In genomic region chr14:68807148-68807600, GRCh38 we compare ENCODE assay signal across 8 cellular contexts. TPM values are rescaled to one million over a fixed set of nuclear protein-coding genes. Genes with fewer than 3 reads are reported as not detected.
DNase-seq lines count a peak whose midpoint lies in the region; ATAC-seq and TF ChIP-seq lines count a peak whose summit lies in the region.

No MANE protein-coding gene starts in this region.

- peaks cover 27% of the 10 kb centered on the region for H3K4me1 Mint-ChIP-seq in HFFc6 (ENCODE audit: low read depth)
- peaks cover 29% of the 10 kb centered on the region for H3K4me1 Mint-ChIP-seq in stimulated activated effector memory CD8-positive, alpha-beta T cell treated with anti-CD3 and anti-CD28 coated beads, Interleukin-12 subunit alpha, Interleukin-12 subunit beta, amount 100 ng/mL, for 72 hours
- peaks cover 21% of the 10 kb centered on the region for H3K4me1 Mint-ChIP-seq in GM23338

- no peak for TF ChIP-seq CTCF in HFFc6 (IDR thresholded peaks at IDR 0.05)
- TF ChIP-seq CTCF in adrenal gland (IDR thresholded peaks at IDR 0.05) = no peak
- no peak for TF ChIP-seq CTCF in GM23338 (conservative IDR thresholded peaks at IDR 0.05; ENCODE audit: low read depth in 2 of 2)

- peaks cover 0 to 15% of the 10 kb centered on the region in 2 donors for H3K4me1 ChIP-seq in adrenal gland (replicated peaks in 1 of 2)
- H3K4me1 ChIP-seq in GM23338 (ENCODE audit: insufficient read depth) = 0 out of 2 replicates have a peak, but pooled peaks cover 8% of the 10 kb centered on the region

- H4K20me1 ChIP-seq in GM23338 (replicated peaks; ENCODE audit: insufficient read depth) = no peaks in the 10 kb centered on the region

- no peaks in the 10 kb centered on the region for H3F3A ChIP-seq in GM23338 (replicated peaks; ENCODE audit: low read depth)

- H2AFZ ChIP-seq in GM23338 = no peak overlapping the region

- H3K27ac Mint-ChIP-seq in HFFc6 (peak overlapping the region; percentile 77), GM23338 (no peak overlapping the region)
- peak overlapping the region; percentile 58 for H3K27ac Mint-ChIP-seq in stimulated activated effector memory CD8-positive, alpha-beta T cell treated with anti-CD3 and anti-CD28 coated beads, Interleukin-12 subunit alpha, Interleukin-12 subunit beta, amount 100 ng/mL, for 72 hours

- H3K4me3 Mint-ChIP-seq in HFFc6 (peak overlapping the region; percentile 20; the same call in 1 of the 2 replicates), GM23338 (no peak overlapping the region)
- no peak overlapping the region for H3K4me3 Mint-ChIP-seq in stimulated activated effector memory CD8-positive, alpha-beta T cell treated with anti-CD3 and anti-CD28 coated beads, Interleukin-12 subunit alpha, Interleukin-12 subunit beta, amount 100 ng/mL, for 72 hours

- H3K27ac ChIP-seq in adrenal gland (peak overlapping the region in 4 of 5 donors; percentile 20 to 70 (median 46)), GM23338 (ENCODE audit: low read depth) (no peak overlapping the region)

- H3K4me3 ChIP-seq in adrenal gland (no peak overlapping the region), GM23338 (no peak overlapping the region)

- H3K27me3 ChIP-seq in adrenal gland = no peaks in the 10 kb centered on the region
- no peaks in the 10 kb centered on the region for H3K27me3 ChIP-seq in GM23338 (ENCODE audit: insufficient read depth)

- TF ChIP-seq POLR2A in adrenal gland (IDR thresholded peaks at IDR 0.05) (no peak), GM18505 (IDR thresholded peaks at IDR 0.05; ENCODE audit: borderline replicate concordance, extremely low read depth, insufficient read depth, insufficient read length) (no peak)

- H3K36me3 ChIP-seq in adrenal gland (replicated peaks in 1 of 2) = no peaks in the 10 kb centered on the region
- no peaks in the 10 kb centered on the region for H3K36me3 ChIP-seq in GM23338 (ENCODE audit: insufficient read depth)

- DNase-seq in AG08395 (ENCODE audit: low spot score) (peak; percentile 80), HFFc6 (no peak), adrenal gland (peak in 5 of 7 donors; percentile 31 to 66 (median 49)), iPS-NIHi7 (ENCODE audit: extremely low spot score) (peak; percentile 11), inferior parietal cortex (ENCODE audit: extremely low spot score) (no peak), GM23338 (ENCODE audit: low spot score) (no peak)
- no peak for DNase-seq in stimulated activated effector memory CD8-positive, alpha-beta T cell treated with anti-CD3 and anti-CD28 coated beads, Interleukin-12 subunit alpha, Interleukin-12 subunit beta, amount 100 ng/mL, for 72 hours (ENCODE audit: low spot score in 2 of 2)

- no peaks in the 10 kb centered on the region for H3K79me2 ChIP-seq in GM23338 (replicated peaks; ENCODE audit: insufficient read depth)

- intact Hi-C loops in adrenal gland (cut with DNase I) = no loop called here

- H3K27me3 Mint-ChIP-seq in HFFc6 (ENCODE audit: insufficient read depth) (no peaks in the 10 kb centered on the region; the same call in 1 of the 2 replicates), GM23338 (ENCODE audit: insufficient read depth, low read depth, poor library complexity) (peaks cover 8% of the 10 kb centered on the region)

- no peak overlapping the region for H3K4me2 ChIP-seq in GM23338

- H3K36me3 Mint-ChIP-seq in HFFc6 (ENCODE audit: low read depth) (peaks cover 23% of the 10 kb centered on the region), GM23338 (ENCODE audit: low read depth) (peaks cover 29% of the 10 kb centered on the region)
- H3K36me3 Mint-ChIP-seq in stimulated activated effector memory CD8-positive, alpha-beta T cell treated with anti-CD3 and anti-CD28 coated beads, Interleukin-12 subunit alpha, Interleukin-12 subunit beta, amount 100 ng/mL, for 72 hours = no peaks in the 10 kb centered on the region

- peaks cover 18% of the 10 kb centered on the region for H3K9me3 Mint-ChIP-seq in HFFc6
- H3K9me3 Mint-ChIP-seq in stimulated activated effector memory CD8-positive, alpha-beta T cell treated with anti-CD3 and anti-CD28 coated beads, Interleukin-12 subunit alpha, Interleukin-12 subunit beta, amount 100 ng/mL, for 72 hours = peaks cover 2% of the 10 kb centered on the region
- H3K9me3 Mint-ChIP-seq in GM23338 = peaks cover 19% of the 10 kb centered on the region

- no peak for ATAC-seq in stimulated activated effector memory CD8-positive, alpha-beta T cell treated with anti-CD3 and anti-CD28 coated beads, Interleukin-12 subunit alpha, Interleukin-12 subunit beta, amount 100 ng/mL, for 72 hours
- ATAC-seq in GM18505 (IDR thresholded peaks at IDR 0.05; ENCODE audit: unreplicated experiment) = no peak
- no peak for ATAC-seq in GM23338

- H3K9me2 ChIP-seq in GM23338 (ENCODE audit: insufficient read depth) = peaks cover 8% of the 10 kb centered on the region; the same call in 1 of the 2 replicates

- no peaks in the 10 kb centered on the region for H3K9me3 ChIP-seq in adrenal gland (replicated peaks in 1 of 3)

- 47 to 69% (median 55%) methylated on average over 6 to 10 of the region's 10 CpGs for WGBS in adrenal gland, 4 donors

TF ChIP-seq in GM23338, 12 proteins besides CTCF, POLR2A, EP300 and RAD21 (continues in another document):
- TF ChIP-seq STAT1 (IDR thresholded peaks at IDR 0.05; ENCODE audit: unreplicated experiment) (no peak), POLR2AphosphoS5 (IDR thresholded peaks at IDR 0.05; ENCODE audit: low read depth) (no peak), ZNF331 (CRISPR knock-in tag; IDR thresholded peaks at IDR 0.05; ENCODE audit: low read depth) (no peak), ZNF114 (CRISPR knock-in tag; IDR thresholded peaks at IDR 0.05) (no peak), NANOG (IDR thresholded peaks at IDR 0.05; ENCODE audit: borderline replicate concordance) (no peak), EZH2 (IDR thresholded peaks at IDR 0.05; ENCODE audit: low read depth, unreplicated experiment) (no peak), CREB1 (CRISPR knock-in tag; IDR thresholded peaks at IDR 0.05; ENCODE audit: low read depth) (no peak), EZH2phosphoT487 (IDR thresholded peaks at IDR 0.05; ENCODE audit: unreplicated experiment) (no peak), JUNB (IDR thresholded peaks at IDR 0.05; ENCODE audit: unreplicated experiment) (no peak)
- TF ChIP-seq, protein P1, sequence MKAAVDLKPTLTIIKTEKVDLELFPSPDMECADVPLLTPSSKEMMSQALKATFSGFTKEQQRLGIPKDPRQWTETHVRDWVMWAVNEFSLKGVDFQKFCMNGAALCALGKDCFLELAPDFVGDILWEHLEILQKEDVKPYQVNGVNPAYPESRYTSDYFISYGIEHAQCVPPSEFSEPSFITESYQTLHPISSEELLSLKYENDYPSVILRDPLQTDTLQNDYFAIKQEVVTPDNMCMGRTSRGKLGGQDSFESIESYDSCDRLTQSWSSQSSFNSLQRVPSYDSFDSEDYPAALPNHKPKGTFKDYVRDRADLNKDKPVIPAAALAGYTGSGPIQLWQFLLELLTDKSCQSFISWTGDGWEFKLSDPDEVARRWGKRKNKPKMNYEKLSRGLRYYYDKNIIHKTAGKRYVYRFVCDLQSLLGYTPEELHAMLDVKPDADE (IDR thresholded peaks at IDR 0.05) = no peak
- TF ChIP-seq, protein P2, sequence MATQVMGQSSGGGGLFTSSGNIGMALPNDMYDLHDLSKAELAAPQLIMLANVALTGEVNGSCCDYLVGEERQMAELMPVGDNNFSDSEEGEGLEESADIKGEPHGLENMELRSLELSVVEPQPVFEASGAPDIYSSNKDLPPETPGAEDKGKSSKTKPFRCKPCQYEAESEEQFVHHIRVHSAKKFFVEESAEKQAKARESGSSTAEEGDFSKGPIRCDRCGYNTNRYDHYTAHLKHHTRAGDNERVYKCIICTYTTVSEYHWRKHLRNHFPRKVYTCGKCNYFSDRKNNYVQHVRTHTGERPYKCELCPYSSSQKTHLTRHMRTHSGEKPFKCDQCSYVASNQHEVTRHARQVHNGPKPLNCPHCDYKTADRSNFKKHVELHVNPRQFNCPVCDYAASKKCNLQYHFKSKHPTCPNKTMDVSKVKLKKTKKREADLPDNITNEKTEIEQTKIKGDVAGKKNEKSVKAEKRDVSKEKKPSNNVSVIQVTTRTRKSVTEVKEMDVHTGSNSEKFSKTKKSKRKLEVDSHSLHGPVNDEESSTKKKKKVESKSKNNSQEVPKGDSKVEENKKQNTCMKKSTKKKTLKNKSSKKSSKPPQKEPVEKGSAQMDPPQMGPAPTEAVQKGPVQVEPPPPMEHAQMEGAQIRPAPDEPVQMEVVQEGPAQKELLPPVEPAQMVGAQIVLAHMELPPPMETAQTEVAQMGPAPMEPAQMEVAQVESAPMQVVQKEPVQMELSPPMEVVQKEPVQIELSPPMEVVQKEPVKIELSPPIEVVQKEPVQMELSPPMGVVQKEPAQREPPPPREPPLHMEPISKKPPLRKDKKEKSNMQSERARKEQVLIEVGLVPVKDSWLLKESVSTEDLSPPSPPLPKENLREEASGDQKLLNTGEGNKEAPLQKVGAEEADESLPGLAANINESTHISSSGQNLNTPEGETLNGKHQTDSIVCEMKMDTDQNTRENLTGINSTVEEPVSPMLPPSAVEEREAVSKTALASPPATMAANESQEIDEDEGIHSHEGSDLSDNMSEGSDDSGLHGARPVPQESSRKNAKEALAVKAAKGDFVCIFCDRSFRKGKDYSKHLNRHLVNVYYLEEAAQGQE (IDR thresholded peaks at IDR 0.05; ENCODE audit: unreplicated experiment) = no peak

RNA-seq across cellular contexts. Expression of gene ZFP36L1, which starts 14.3 kb away (rescaled TPM):
- 100 to 1,000 TPM; 135 to 161 (median 144) TPM for total RNA-seq in HFFc6 (2021; fragmentation: NEBNext Ultra II Directional; extraction: Animal tissue kit (Norgen Biotek cat#: 25700))
- 100 to 1,000 TPM in 7 of 8 donors, 10 to 100 TPM in 1; 95.2 to 332 (median 185) TPM for total RNA-seq in adrenal gland
- 10 to 100 TPM; 38.0 to 69.8 (median 54.8) TPM for polyA plus RNA-seq in adrenal gland
- total RNA-seq in GM23338 (2014; rRNA removed; shearing (Covaris generic)) = 108 and 148 TPM in 2 replicates
- 359 and 382 TPM in 2 replicates for polyA plus RNA-seq in GM23338 (2016; fragmentation: Nextera tagmentation; extraction: Ambion mirVana)

Comparison
In these comparisons a context has a peak if more than half of its experiments do, and no peak if none do; other contexts are left out.
1. DNase-seq: peak in AG08395 (single experiment), adrenal gland (5 of 7) and iPS-NIHi7 (single experiment); none in HFFc6 (single experiment), stimulated activated effector memory CD8-positive, alpha-beta T cell treated with anti-CD3 and anti-CD28 coated beads, Interleukin-12 subunit alpha, Interleukin-12 subunit beta, amount 100 ng/mL, for 72 hours (0 of 2), inferior parietal cortex (single experiment) and GM23338 (single experiment).